ENCODE assay signal across 8 cellular contexts in genomic region chr12:4274396-4274959, GRCh38. TPM values are rescaled to one million over a fixed set of nuclear protein-coding genes. Genes with fewer than 3 reads are reported as not detected.
DNase-seq lines count a peak whose midpoint lies in the region; ATAC-seq lines count a peak whose summit lies in the region.

No MANE protein-coding gene starts in this region.

- peaks cover 56% of the 10 kb centered on the region for H3K36me3 Mint-ChIP-seq in activated naive CD4-positive, alpha-beta T cell treated with anti-CD3 and anti-CD28 coated beads for 36 hours (ENCODE audit: low read depth)

- H3K9me3 ChIP-seq in skeletal muscle satellite cell (replicated peaks; ENCODE audit: low read length), result no peaks in the 10 kb centered on the region

- peak overlapping the region; percentile 65 for H3K4me3 ChIP-seq in skeletal muscle satellite cell (ENCODE audit: low read length)

- CTCF ChIA-PET in activated naive CD4-positive, alpha-beta T cell treated with anti-CD3 and anti-CD28 coated beads for 36 hours (lab: Charles Lee), result interaction anchor here (3.3 to 5.0 kb wide), 5 partner anchors 128 to 389 kb away, joined by 13 to 69 read pairs (median 38); no protein-coding TSS in a partner anchor

- H3K4me1 Mint-ChIP-seq in activated naive CD4-positive, alpha-beta T cell treated with anti-CD3 and anti-CD28 coated beads for 36 hours (ENCODE audit: low read depth), result peaks cover 33% of the 10 kb centered on the region

- H3K9ac ChIP-seq in skeletal muscle satellite cell (ENCODE audit: low read depth, low read length), result peak overlapping the region; percentile 3

- intact Hi-C loops in activated naive CD4-positive, alpha-beta T cell treated with anti-CD3 and anti-CD28 coated beads for 36 hours (cut with micrococcal nuclease), result loop anchor here (5.0 kb wide), 2 partner anchors 233 to 287 kb away; no protein-coding TSS in a partner anchor
- intact Hi-C loops in left ventricle myocardium superior (cut with micrococcal nuclease), result loop anchor here (10.0 kb wide), 1 partner anchor 390 kb away; no protein-coding TSS in a partner anchor

- H3K36me3 ChIP-seq in skeletal muscle satellite cell (ENCODE audit: insufficient read depth, low read length), result no peaks in the 10 kb centered on the region

- H3K27me3 ChIP-seq in skeletal muscle satellite cell (ENCODE audit: control insufficient read depth, insufficient read depth, low read length), result peaks cover 87% of the 10 kb centered on the region

- H3K27me3 Mint-ChIP-seq in activated naive CD4-positive, alpha-beta T cell treated with anti-CD3 and anti-CD28 coated beads for 36 hours (ENCODE audit: low read depth), result no peaks in the 10 kb centered on the region

- ATAC-seq in left ventricle myocardium superior (no peak), GM21447 (IDR thresholded peaks at IDR 0.05; ENCODE audit: unreplicated experiment) (no peak)

- DNase-seq in NCI-H82 (lab: John Stamatoyannopoulos, UW), result peak; percentile 65
- DNase-seq in NCI-H82 treated with DMSO at 0.1 percent for 48 hours (lab: John Stamatoyannopoulos, UW; ENCODE audit: unreplicated experiment), result no peak
- peak; percentile 43 for DNase-seq in activated naive CD4-positive, alpha-beta T cell treated with anti-CD3 and anti-CD28 coated beads for 36 hours
- DNase-seq in left ventricle myocardium superior, result peak; percentile 59
- no peak for DNase-seq in SHP77 treated with DMSO at 0.1 percent for 48 hours (lab: John Stamatoyannopoulos, UW)
- no peak for DNase-seq in iPS-NIHi11 (ENCODE audit: low spot score)

- H3K4me2 ChIP-seq in skeletal muscle satellite cell (ENCODE audit: low read length), result peak overlapping the region; percentile 83

- H3K4me1 ChIP-seq in skeletal muscle satellite cell (ENCODE audit: control insufficient read depth, insufficient read depth, low read length), result peaks cover 37% of the 10 kb centered on the region

- H3K9me3 Mint-ChIP-seq in activated naive CD4-positive, alpha-beta T cell treated with anti-CD3 and anti-CD28 coated beads for 36 hours, result no peaks in the 10 kb centered on the region

- H3K4me3 Mint-ChIP-seq in activated naive CD4-positive, alpha-beta T cell treated with anti-CD3 and anti-CD28 coated beads for 36 hours, result peak overlapping the region; percentile 99

- peak overlapping the region; percentile 99 for H3K27ac Mint-ChIP-seq in activated naive CD4-positive, alpha-beta T cell treated with anti-CD3 and anti-CD28 coated beads for 36 hours

RNA-seq across cellular contexts. Expression of gene CCND2, which starts 0.9 kb away (rescaled TPM):
- total RNA-seq in activated naive CD4-positive, alpha-beta T cell treated with anti-CD3 and anti-CD28 coated beads for 36 hours, result 100 to 1,000 TPM; 486 to 497 TPM
- total RNA-seq in left ventricle myocardium superior, result 281 TPM
- 123 and 147 TPM in 2 replicates for total RNA-seq in skeletal muscle satellite cell (2012; rRNA removed)

RNA-seq across cellular contexts. Expression of gene TIGAR, which starts 46.5 kb away (rescaled TPM):
- total RNA-seq in activated naive CD4-positive, alpha-beta T cell treated with anti-CD3 and anti-CD28 coated beads for 36 hours, result 10 to 100 TPM; 10.3 to 12.8 TPM
- 14.4 TPM for total RNA-seq in left ventricle myocardium superior
- 9.6 and 9.8 TPM in 2 replicates for total RNA-seq in skeletal muscle satellite cell (2012; rRNA removed)

Comparison
In these comparisons a context has a peak if more than half of its experiments do, and no peak if none do; other contexts are left out.
1. DNase-seq: peak in NCI-H82 (single experiment), activated naive CD4-positive, alpha-beta T cell treated with anti-CD3 and anti-CD28 coated beads for 36 hours (single experiment) and left ventricle myocardium superior (single experiment); none in NCI-H82 treated with DMSO at 0.1 percent for 48 hours (single experiment), SHP77 treated with DMSO at 0.1 percent for 48 hours (single experiment) and iPS-NIHi11 (single experiment).